Comparison of ENCODE assay signal across 8 cellular contexts in genomic region chr16:74430036-74430712, GRCh38. TPM values are rescaled to one million over a fixed set of nuclear protein-coding genes. Genes with fewer than 3 reads are reported as not detected.
DNase-seq lines count a peak whose midpoint lies in the region; ATAC-seq, FAIRE-seq and TF ChIP-seq lines count a peak whose summit lies in the region.
"Not testable (repeated sequence)": the region's sequence is repeated elsewhere in the genome, so short reads cannot be mapped to it uniquely, and the experiment has no call there.

No MANE protein-coding gene starts in this region.

- H3K4me2 ChIP-seq in K562 (ENCODE audit: insufficient read depth, low read length): not testable (repeated sequence)

- not testable (repeated sequence) for H3K4me1 ChIP-seq in K562 (replicated peaks in 1 of 2; ENCODE audit: control insufficient read depth in 2 of 2, insufficient read depth in 2 of 2, low read length in 2 of 2); thoracic aorta (ENCODE audit: control insufficient read depth in 1 of 2, low read depth in 2 of 2)

- not testable (repeated sequence) for BruUV-seq in K562 (replicated peaks; lab: Mats Ljungman, UMichigan)

- not testable (repeated sequence) for H3K9me1 ChIP-seq in K562 (ENCODE audit: control insufficient read depth, insufficient read depth, low read length)

- ATAC-seq in HG02678 (IDR thresholded peaks at IDR 0.05; ENCODE audit: unreplicated experiment) (peak; percentile 50), K562 (peak; percentile 91), left ventricle myocardium superior (peak; percentile 86)
- ATAC-seq in thoracic aorta (ENCODE audit: insufficient number of reproducible peaks, low FRiP score, low read depth): not testable (repeated sequence)

- not testable (repeated sequence) for H3K79me2 ChIP-seq in K562 (ENCODE audit: control insufficient read depth, insufficient read depth, low read length)

- TF ChIP-seq RAD21 in K562 (CRISPR knock-in tag; conservative IDR thresholded peaks at IDR 0.05 in 1 of 2, IDR thresholded peaks at IDR 0.05 in 1 of 2): peak; percentile 49 to 76

- TF ChIP-seq POLR2A in K562 (conservative IDR thresholded peaks at IDR 0.05): not testable (repeated sequence)

- not testable (repeated sequence) for H4K20me1 ChIP-seq in K562 (replicated peaks; ENCODE audit: control insufficient read depth, insufficient read depth, low read length)

- FAIRE-seq in G401.6 (lab: Jason Lieb, UNC) (peak; percentile 25), K562 (lab: Jason Lieb, UNC) (peak; percentile 77)

- intact Hi-C loops in K562 (cut with micrococcal nuclease): loop anchor here (10.0 kb wide), 1 partner anchor 125 kb away; no protein-coding TSS in a partner anchor
- intact Hi-C loops in left ventricle myocardium superior (cut with micrococcal nuclease); posterior vena cava (cut with DNase I): not testable (repeated sequence)

- CTCF ChIA-PET in K562 (lab: Yijun Ruan, JAX; ENCODE audit: low intra/inter-chr PET ratio): interaction anchor here (0.7 kb wide), 1 partner anchor 120 kb away, joined by 4 read pairs; no protein-coding TSS in a partner anchor

- not testable (repeated sequence) for H3K9ac ChIP-seq in K562 (ENCODE audit: insufficient read depth in 1 of 2, low read depth in 2 of 2, low read length in 2 of 2)

- H2AFZ ChIP-seq in K562 (ENCODE audit: low read depth, low read length): not testable (repeated sequence)

- not testable (repeated sequence) for H3K4me3 ChIP-seq in K562, thoracic aorta

- in situ Hi-C loops in K562 (cut with MboI): not testable (repeated sequence)

- 13% methylated on average over 10 of the region's 13 CpGs for WGBS in K562 (ENCODE audit: insufficient coverage, low coverage, missing lambda C conversion rate)

- H3K9me3 ChIP-seq in K562 (replicated peaks; ENCODE audit: control insufficient read depth, insufficient read depth, low read depth, low read length); thoracic aorta: not testable (repeated sequence)

- not testable (repeated sequence) for H3K27ac ChIP-seq in VCaP; K562 (ENCODE audit: extremely low read depth, low read depth, low read length); thoracic aorta

- H3K27me3 ChIP-seq in K562 (ENCODE audit: control insufficient read depth in 2 of 2, insufficient read depth in 2 of 2, low read length in 2 of 2); thoracic aorta (replicated peaks; ENCODE audit: insufficient read depth): not testable (repeated sequence)

- TF ChIP-seq EP300 in K562 (IDR thresholded peaks at IDR 0.05; ENCODE audit: low read length): not testable (repeated sequence)

- peak; percentile 60 for DNase-seq in NCI-H2171 treated with DMSO at 0.1 percent for 48 hours (lab: John Stamatoyannopoulos, UW)
- peak; percentile 49 to 61 (median 52) for DNase-seq in K562 (ENCODE audit: extremely low read depth in 1 of 4, low spot score in 3 of 4)
- DNase-seq in left ventricle myocardium superior: peak; percentile 77
- peak; percentile 79 for DNase-seq in posterior vena cava (ENCODE audit: low spot score)
- DNase-seq in thoracic aorta (ENCODE audit: low spot score): not testable (repeated sequence)

- POLR2A ChIA-PET in K562 (lab: Yijun Ruan, JAX): not testable (repeated sequence)

- TF ChIP-seq CTCF in VCaP (conservative IDR thresholded peaks at IDR 0.05): peak; percentile 74
- peak; percentile 45 to 78 (median 59); a peak in 5 of 6 replicates for TF ChIP-seq CTCF in K562 (IDR thresholded peaks at IDR 0.05 in 2 of 3, conservative IDR thresholded peaks at IDR 0.05 in 1 of 3; ENCODE audit: insufficient read depth in 2 of 3, low read depth in 1 of 3, low read length in 3 of 3)
- peak; percentile 78 for TF ChIP-seq CTCF in thoracic aorta (IDR thresholded peaks at IDR 0.05)

- not testable (repeated sequence) for H3K36me3 ChIP-seq in K562 (ENCODE audit: control insufficient read depth, insufficient read depth, low read length); thoracic aorta

TF ChIP-seq in K562, 482 proteins besides CTCF, POLR2A, EP300 and RAD21 (continues in another document):
- TF ChIP-seq MNT (conservative IDR thresholded peaks at IDR 0.05): 0 out of 4 replicates have a peak, but pooled peaks of 1 of the 2 experiments have one; percentile 37
- 0 out of 2 replicates have a peak, but pooled peaks have one; percentile 15 for TF ChIP-seq USF2 (CRISPR knock-in tag; IDR thresholded peaks at IDR 0.05)
- TF ChIP-seq SMC3 (conservative IDR thresholded peaks at IDR 0.05; ENCODE audit: insufficient read depth, low read depth, low read length): 0 out of 2 replicates have a peak, but pooled peaks have one; percentile 45
- peak; percentile 92 for TF ChIP-seq BHLHE40 (IDR thresholded peaks at IDR 0.05; ENCODE audit: low read length)

RNA-seq across cellular contexts. Expression of gene CLEC18B, which starts 8.9 kb away (rescaled TPM):
- total RNA-seq in K562 (2011; cell fraction: chromatin; rRNA removed; ENCODE audit: low replicate concordance): 25.8 and 68.7 TPM in 2 replicates
- 42.4 and 55.5 TPM in 2 replicates for total RNA-seq in K562 (2011; cell fraction: nucleolus; rRNA removed)
- 25.3 and 25.6 TPM in 2 replicates for total RNA-seq in K562 (2011; cell fraction: nucleoplasm; rRNA removed)
- 3.1 and 3.5 TPM in 2 replicates for total RNA-seq in K562 (2014; rRNA removed)
- 0.83 and 3.5 TPM in 2 replicates for total RNA-seq in K562 (2014; rRNA removed; fragmentation: Illumina TruSeq; extraction: Trizol)
- 3.8 and 4.5 TPM in 2 replicates for total RNA-seq in K562 (2015; rRNA removed; fragmentation: Illumina TruSeq; extraction: Trizol)
- 6.0 and 6.5 TPM in 2 replicates for total RNA-seq in K562 (2021)
- 6.0 and 11.2 TPM in 2 replicates for polyA plus RNA-seq in K562 (2011; rRNA removed)
- polyA plus RNA-seq in K562 (2011; cell fraction: cytosol; rRNA removed): 3.0 and 3.1 TPM in 2 replicates
- 89.7 and 97.1 TPM in 2 replicates for polyA plus RNA-seq in K562 (2011; cell fraction: nucleus; rRNA removed)
- 3.4 and 11.9 TPM in 2 replicates for polyA plus RNA-seq in K562 (2012)
- 1.8 and 3.1 TPM in 2 replicates for polyA plus RNA-seq in K562 (2014; fragmentation: Illumina TruSeq; extraction: Trizol)
- polyA plus RNA-seq in K562 (2014; fragmentation: Nextera tagmentation; extraction: Ambion mirVana): under 1 TPM; 0.23 to 0.31 TPM
- 5.9 and 7.6 TPM in 2 replicates for polyA plus RNA-seq in K562 (2014; rRNA removed)
- polyA minus RNA-seq in K562 (2011; rRNA and poly(A)+ RNA removed): 8.5 and 9.5 TPM in 2 replicates
- 2.3 and 4.1 TPM in 2 replicates for polyA minus RNA-seq in K562 (2011; cell fraction: cytosol; rRNA and poly(A)+ RNA removed)
- polyA minus RNA-seq in K562 (2011; cell fraction: nucleus; rRNA and poly(A)+ RNA removed): 44.4 and 47.0 TPM in 2 replicates
- not detected for total RNA-seq in left ventricle myocardium superior
- total RNA-seq in posterior vena cava: under 1 TPM; 0.52 to 0.60 TPM
- 1 to 10 TPM in 1 of 2 donors, not detected in 1; 1.4 TPM for total RNA-seq in thoracic aorta

RNA-seq across cellular contexts. Expression of gene NPIPB15, which starts 54.1 kb away (rescaled TPM):
- 5.6 and 10.5 TPM in 2 replicates for total RNA-seq in K562 (2011; cell fraction: chromatin; rRNA removed; ENCODE audit: low replicate concordance)
- total RNA-seq in K562 (2011; cell fraction: nucleolus; rRNA removed): 2.0 and 3.2 TPM in 2 replicates
- 1.5 and 2.9 TPM in 2 replicates for total RNA-seq in K562 (2011; cell fraction: nucleoplasm; rRNA removed)
- total RNA-seq in K562 (2014; rRNA removed) (0.82 and 0.86 TPM in 2 replicates), K562 (2014; rRNA removed; fragmentation: Illumina TruSeq; extraction: Trizol) (0.18 and 0.83 TPM in 2 replicates), K562 (2015; rRNA removed; fragmentation: Illumina TruSeq; extraction: Trizol) (0.51 and 0.75 TPM in 2 replicates), K562 (2021) (0.36 and 1.1 TPM in 2 replicates), left ventricle myocardium superior (not detected), posterior vena cava (1 to 10 TPM; 2.6 to 2.7 TPM), thoracic aorta (1 to 10 TPM; 1.8 to 9.0 TPM)
- polyA plus RNA-seq in K562 (2011; rRNA removed) (1.2 and 2.6 TPM in 2 replicates), K562 (2014; fragmentation: Illumina TruSeq; extraction: Trizol) (0.79 and 0.95 TPM in 2 replicates), K562 (2014; fragmentation: Nextera tagmentation; extraction: Ambion mirVana) (under 1 TPM; 0.13 to 0.38 TPM), K562 (2014; rRNA removed) (1.1 TPM in 2 replicates)
- 0.30 and 1.5 TPM in 2 replicates for polyA plus RNA-seq in K562 (2011; cell fraction: cytosol; rRNA removed)
- polyA plus RNA-seq in K562 (2011; cell fraction: nucleus; rRNA removed): 9.1 and 10.6 TPM in 2 replicates
- 0.48 and 2.1 TPM in 2 replicates for polyA plus RNA-seq in K562 (2012)
- 0.57 and 0.63 TPM in 2 replicates for polyA minus RNA-seq in K562 (2011; rRNA and poly(A)+ RNA removed)
- not detected in 2 replicates for polyA minus RNA-seq in K562 (2011; cell fraction: cytosol; rRNA and poly(A)+ RNA removed)
- polyA minus RNA-seq in K562 (2011; cell fraction: nucleus; rRNA and poly(A)+ RNA removed): 0.27 and 1.3 TPM in 2 replicates
